Comparison of ENCODE assay signal across 37 cellular contexts in the genomic region with DNA sequence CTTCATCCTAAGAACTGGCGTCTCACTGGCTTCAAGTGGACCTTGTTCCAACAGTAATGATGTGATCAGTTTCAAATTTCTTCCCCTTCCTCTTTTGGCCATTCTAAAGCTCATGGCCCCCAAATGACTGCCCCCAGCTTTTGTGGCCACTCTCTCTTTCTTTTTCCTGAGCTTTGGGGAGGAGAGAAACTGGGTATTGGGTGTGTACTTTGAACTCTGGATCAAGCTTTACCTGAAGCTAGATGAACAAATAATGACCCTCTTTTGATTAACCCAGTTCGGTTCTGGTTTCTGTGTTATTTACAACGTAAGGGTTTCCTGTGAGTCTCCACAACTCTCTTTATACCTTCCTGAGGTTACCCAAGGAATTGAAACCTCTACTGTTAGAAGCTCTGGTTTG.
"Had no signal": no experiment of that assay in that cellular context is flagged by ENCODE, and none has a peak within 500 bp of the region (broad histone marks: within the 10 kb centered on the region; RNA-seq: fewer than 3 reads in every experiment).

No MANE protein-coding gene starts in this region.

- H3K27ac ChIP-seq: cardiac muscle cell, Peyer's patch, SJSA1 had no signal

- H3K4me1 ChIP-seq: Peyer's patch had no signal

- H3K9me3 Mint-ChIP-seq: activated B cell treated with CpG ODN at 0.5 μM for 24 hours; activated CD4-positive, alpha-beta memory T cell treated with anti-CD3 and anti-CD28 coated beads for 36 hours; activated naive CD8-positive, alpha-beta T cell treated with anti-CD3 and anti-CD28 coated beads for 36 hours; activated T-helper 17 cell treated with anti-CD3 and anti-CD28 coated beads, Interleukin-2, amount 50 U/mL, for 72 hours; central memory CD8-positive, alpha-beta T cell; T-helper 1 cell treated with Interleukin-12 subunit alpha and Interleukin-12 subunit beta and Interleukin-4 antibody, amounts not matched to agents 30 μg/mL and 1 μg/mL, for 36 hours; T-helper 2 cell treated with Interferon-gamma antibody and Interleukin-4, amounts not matched to agents 5 μg/mL and 100 μg/mL, for 36 hours had no signal

- FAIRE-seq: TTC549 had no signal

- DNase-seq: activated B cell treated with CpG ODN at 0.5 μM for 24 hours; activated CD4-positive, alpha-beta memory T cell treated with anti-CD3 and anti-CD28 coated beads for 36 hours; activated CD4-positive, alpha-beta T cell treated with anti-CD3 and anti-CD28 coated beads for 4 hours; activated CD4-positive, alpha-beta T cell treated with anti-CD3 and anti-CD28 coated beads, Interleukin-2, amount 50 U/mL, for 1 hour; activated CD4-positive, CD25-positive, alpha-beta regulatory T cell treated with anti-CD3 and anti-CD28 coated beads, Interleukin-2, amount 50 U/mL, for 72 hours; activated CD8-positive, alpha-beta memory T cell treated with anti-CD3 and anti-CD28 coated beads, Interleukin-2, amount 50 U/mL, for 4 hours; activated effector memory CD4-positive, alpha-beta T cell treated with anti-CD3 and anti-CD28 coated beads, Interleukin-2, amount 50 U/mL, for 16 hours; activated naive CD4-positive, alpha-beta T cell; activated naive CD4-positive, alpha-beta T cell treated with anti-CD3 and anti-CD28 coated beads, Interleukin-2, amount 50 U/mL, for 16 hours; activated naive CD8-positive, alpha-beta T cell treated with anti-CD3 and anti-CD28 coated beads for 36 hours; activated T-cell treated with anti-CD3 and anti-CD28 coated beads, Interleukin-2, amount 50 U/mL, for 72 hours; amniotic stem cell; aorta; Karpas-422; KBM-7; NCI-H1105; NCI-H1417 treated with DMSO at 0.1 percent for 48 hours; NCI-H187 treated with DMSO at 0.1 percent for 48 hours; NCI-H2081; NCI-H2171 treated with DMSO at 0.1 percent for 48 hours; NCI-H226; NCI-H446 treated with DMSO at 0.1 percent for 48 hours; NCI-H524; NCI-H69; NK-92 treated with Interleukin-12 subunit alpha and Interleukin-12 subunit beta, amount 100 ng/mL, for 24 hours; PC-3; Peyer's patch; RPMI8226; SHP77 treated with DMSO at 0.1 percent for 48 hours; SK-N-SH had no signal

- H3K9ac ChIP-seq: SK-N-SH had no signal

- H3K27ac Mint-ChIP-seq: activated B cell treated with CpG ODN at 0.5 μM for 24 hours; activated CD4-positive, alpha-beta memory T cell treated with anti-CD3 and anti-CD28 coated beads for 36 hours; activated naive CD8-positive, alpha-beta T cell treated with anti-CD3 and anti-CD28 coated beads for 36 hours; activated T-cell treated with anti-CD3 and anti-CD28 coated beads, Interleukin-2, amount 50 U/mL, for 72 hours; activated T-helper 17 cell treated with anti-CD3 and anti-CD28 coated beads, Interleukin-2, amount 50 U/mL, for 72 hours; T-helper 1 cell treated with Interleukin-12 subunit alpha and Interleukin-12 subunit beta and Interleukin-4 antibody, amounts not matched to agents 30 μg/mL and 1 μg/mL, for 36 hours; T-helper 2 cell treated with Interferon-gamma antibody and Interleukin-4, amounts not matched to agents 5 μg/mL and 100 μg/mL, for 36 hours had no signal

- H3K27me3 ChIP-seq: cardiac muscle cell, Peyer's patch, SJSA1 had no signal

- ATAC-seq: activated T-cell treated with anti-CD3 and anti-CD28 coated beads, Interleukin-2, amount 50 U/mL, for 72 hours; activated T-helper 17 cell treated with anti-CD3 and anti-CD28 coated beads, Interleukin-2, amount 50 U/mL, for 72 hours had no signal

- H3K4me2 ChIP-seq: SK-N-SH had no signal

- H3K9me3 ChIP-seq: Peyer's patch, SJSA1, SK-N-SH had no signal

- H3K4me3 Mint-ChIP-seq: activated B cell treated with CpG ODN at 0.5 μM for 24 hours; activated CD4-positive, alpha-beta memory T cell treated with anti-CD3 and anti-CD28 coated beads for 36 hours; activated naive CD8-positive, alpha-beta T cell treated with anti-CD3 and anti-CD28 coated beads for 36 hours; activated T-cell treated with anti-CD3 and anti-CD28 coated beads, Interleukin-2, amount 50 U/mL, for 72 hours; activated T-helper 17 cell treated with anti-CD3 and anti-CD28 coated beads, Interleukin-2, amount 50 U/mL, for 72 hours; central memory CD8-positive, alpha-beta T cell; T-helper 1 cell treated with Interleukin-12 subunit alpha and Interleukin-12 subunit beta and Interleukin-4 antibody, amounts not matched to agents 30 μg/mL and 1 μg/mL, for 36 hours; T-helper 2 cell treated with Interferon-gamma antibody and Interleukin-4, amounts not matched to agents 5 μg/mL and 100 μg/mL, for 36 hours had no signal

- H3K27me3 Mint-ChIP-seq: activated B cell treated with CpG ODN at 0.5 μM for 24 hours; activated CD4-positive, alpha-beta memory T cell treated with anti-CD3 and anti-CD28 coated beads for 36 hours; activated naive CD8-positive, alpha-beta T cell treated with anti-CD3 and anti-CD28 coated beads for 36 hours; activated T-helper 17 cell treated with anti-CD3 and anti-CD28 coated beads, Interleukin-2, amount 50 U/mL, for 72 hours; central memory CD8-positive, alpha-beta T cell had no signal

- H3K36me3 ChIP-seq: cardiac muscle cell, Peyer's patch had no signal

- H3K4me3 ChIP-seq: cardiac muscle cell, Peyer's patch, SJSA1 had no signal
